In the genomic region with DNA sequence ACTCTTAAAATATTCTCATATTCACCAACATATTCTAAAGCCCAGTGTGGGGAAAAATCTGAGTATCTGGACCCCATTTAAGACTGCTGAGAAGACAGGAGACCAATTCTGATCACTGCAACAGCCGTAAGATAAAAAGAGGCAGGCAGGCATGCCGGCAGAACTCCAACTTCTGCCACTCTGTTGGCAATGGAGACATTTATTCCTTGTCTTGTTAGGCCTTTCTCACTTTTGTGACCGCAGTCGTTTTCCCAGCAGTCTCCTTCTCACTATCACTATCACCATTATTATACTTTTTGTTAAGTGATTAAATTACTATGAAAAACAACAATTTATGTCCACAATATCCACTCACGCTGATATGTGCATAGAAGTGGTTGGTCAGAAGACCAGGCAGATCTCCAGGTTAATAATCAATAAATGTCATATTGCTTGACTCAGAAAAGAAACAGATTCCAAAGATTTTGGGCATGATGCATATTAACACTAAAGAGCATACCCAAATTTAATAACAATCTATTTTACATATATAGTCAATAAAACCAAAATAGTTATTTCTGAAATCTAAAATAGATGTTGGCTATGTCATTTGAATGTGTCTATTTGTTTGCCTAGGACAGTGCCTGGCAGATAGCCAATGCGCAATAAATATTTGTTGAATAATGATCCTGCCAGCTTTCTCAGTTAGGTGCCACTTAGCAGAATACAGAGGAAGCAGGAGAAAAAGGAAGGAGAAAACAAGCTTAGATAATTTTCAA, we compare ENCODE assay signal across 1 cellular context.
TF ChIP-seq lines count a peak whose summit lies in the region.

No MANE protein-coding gene starts in this region.

TF ChIP-seq in WTC11, 78 proteins besides CTCF, POLR2A, EP300 and RAD21 (continued from another document):
- no peak for TF ChIP-seq PREB (CRISPR knock-in tag; IDR thresholded peaks at IDR 0.05; ENCODE audit: borderline replicate concordance)
